In genomic region chr17:58632324-58633314, GRCh38 we compare ENCODE assay signal across 8 cellular contexts. TPM values are rescaled to one million over a fixed set of nuclear protein-coding genes. Genes with fewer than 3 reads are reported as not detected.
DNase-seq lines count a peak whose midpoint lies in the region; ATAC-seq and TF ChIP-seq lines count a peak whose summit lies in the region.

No MANE protein-coding gene starts in this region.

- POLR2A ChIA-PET in BJ (lab: Charles Lee) = interaction anchor here (0.6 to 1.8 kb wide), 4 partner anchors 11 to 1216 kb away, joined by 3 to 16 read pairs (median 6); no protein-coding TSS in a partner anchor
- POLR2A ChIA-PET in naive thymus-derived CD4-positive, alpha-beta T cell (lab: Charles Lee) = interaction anchor here (0.6 to 2.9 kb wide), 28 partner anchors 8 to 1038 kb away, joined by 3 to 32 read pairs (median 4); partner anchors contain the start of genes CLTC, HSF5, MRPS23 and MTMR4

- H3K4me3 Mint-ChIP-seq in naive thymus-derived CD4-positive, alpha-beta T cell = peak overlapping the region in 6 of 10 donors; percentile 33 to 78 (median 46)

- H3K36me3 Mint-ChIP-seq in naive thymus-derived CD4-positive, alpha-beta T cell = no peaks in the 10 kb centered on the region

- no peaks in the 10 kb centered on the region for H3K27me3 ChIP-seq in BJ (ENCODE audit: control insufficient read depth, insufficient read depth, low read length)
- no peaks in the 10 kb centered on the region for H3K27me3 ChIP-seq in naive thymus-derived CD4-positive, alpha-beta T cell (ENCODE audit: control insufficient read depth in 2 of 2, insufficient read depth in 2 of 2, low read length in 2 of 2)

- H3K27me3 Mint-ChIP-seq in naive thymus-derived CD4-positive, alpha-beta T cell = no peaks in the 10 kb centered on the region

- peak overlapping the region in 3 of 9 donors; percentile 17 to 75 (median 29) for H3K27ac Mint-ChIP-seq in naive thymus-derived CD4-positive, alpha-beta T cell

- H3K9me3 ChIP-seq in naive thymus-derived CD4-positive, alpha-beta T cell (ENCODE audit: control insufficient read depth in 2 of 3, low read length in 3 of 3) = no peaks in the 10 kb centered on the region

- TF ChIP-seq POLR2A in erythroblast (IDR thresholded peaks at IDR 0.05; ENCODE audit: low read length) = no peak

- peaks cover 0 to 9% (median 5%) of the 10 kb centered on the region in 7 donors for H3K4me1 Mint-ChIP-seq in naive thymus-derived CD4-positive, alpha-beta T cell

- intact Hi-C loops in naive thymus-derived CD4-positive, alpha-beta T cell (cut with micrococcal nuclease) = loop anchor here (1.0 to 5.0 kb wide), 9 partner anchors 27 to 935 kb away; partner anchors contain the start of genes MKS1 (in 2 of the 2), RAD51C (in 2 of the 2), TEX14 (in 2 of the 2) and DHX40 (in 1 of the 2)

- peak overlapping the region; percentile 29 for H3K4me3 ChIP-seq in BJ (ENCODE audit: low read depth, low read length)
- peak overlapping the region; percentile 64 for H3K4me3 ChIP-seq in coronary artery
- H3K4me3 ChIP-seq in naive thymus-derived CD4-positive, alpha-beta T cell (ENCODE audit: low read length) = peak overlapping the region; percentile 46

- peaks cover 6 to 12% of the 10 kb centered on the region in 2 donors for H3K4me1 ChIP-seq in naive thymus-derived CD4-positive, alpha-beta T cell (ENCODE audit: control insufficient read depth in 2 of 2, insufficient read depth in 2 of 2, low read length in 2 of 2)

- CTCF ChIA-PET in BJ (lab: Yijun Ruan, JAX) = interaction anchor here (0.6 to 2.1 kb wide), 2 partner anchors 114 to 172 kb away, joined by 3 to 18 read pairs; no protein-coding TSS in a partner anchor
- CTCF ChIA-PET in naive thymus-derived CD4-positive, alpha-beta T cell (lab: Charles Lee) = interaction anchor here (0.6 to 1.4 kb wide), 4 partner anchors 14 to 315 kb away, joined by 3 to 5 read pairs (median 4); no protein-coding TSS in a partner anchor

- TF ChIP-seq CTCF in BJ (IDR thresholded peaks at IDR 0.05; ENCODE audit: insufficient read depth, low read depth, low read length) = no peak
- no peak for TF ChIP-seq CTCF in coronary artery (IDR thresholded peaks at IDR 0.05)

- H3K9me3 Mint-ChIP-seq in naive thymus-derived CD4-positive, alpha-beta T cell = no peaks in the 10 kb centered on the region

- ATAC-seq in naive thymus-derived CD4-positive, alpha-beta T cell = no peak
- no peak for ATAC-seq in HG02970 (IDR thresholded peaks at IDR 0.05; ENCODE audit: low FRiP score, unreplicated experiment)
- ATAC-seq in HG03521 (IDR thresholded peaks at IDR 0.05; ENCODE audit: unreplicated experiment) = no peak

- H3K27ac ChIP-seq in coronary artery = peak overlapping the region; percentile 72 to 84
- H3K27ac ChIP-seq in naive thymus-derived CD4-positive, alpha-beta T cell (ENCODE audit: low read depth, low read length) = peak overlapping the region; percentile 78

- no peaks in the 10 kb centered on the region for H3K36me3 ChIP-seq in BJ (ENCODE audit: control insufficient read depth, insufficient read depth, low read length)
- no peaks in the 10 kb centered on the region for H3K36me3 ChIP-seq in naive thymus-derived CD4-positive, alpha-beta T cell (ENCODE audit: control insufficient read depth in 2 of 3, insufficient read depth in 3 of 3, low read length in 3 of 3)

- no peak for DNase-seq in BJ (ENCODE audit: low read depth)
- DNase-seq in NCI-H2227 (lab: John Stamatoyannopoulos, UW; ENCODE audit: unreplicated experiment) = peak; percentile 72
- DNase-seq in coronary artery (ENCODE audit: low spot score) = no peak
- peak in 2 of 9 donors; percentile 1 to 4 for DNase-seq in naive thymus-derived CD4-positive, alpha-beta T cell
- no peak for DNase-seq in NCI-H748 treated with DMSO at 0.1 percent for 48 hours (lab: John Stamatoyannopoulos, UW)
- DNase-seq in erythroblast (lab: John Stamatoyannopoulos, UW) = no peak

RNA-seq across cellular contexts. Expression of gene TEX14, which starts 59.2 kb away (rescaled TPM):
- polyA plus RNA-seq in BJ (2011; rRNA removed) = 0.01 and 0.02 TPM in 2 replicates
- not detected in 2 replicates for polyA minus RNA-seq in BJ (2011; rRNA and poly(A)+ RNA removed)
- total RNA-seq in naive thymus-derived CD4-positive, alpha-beta T cell = 1 to 10 TPM in 1 of 5 experiments, under 1 TPM in 4; 0.17 to 2.4 (median 0.54) TPM
- not detected for polyA plus RNA-seq in naive thymus-derived CD4-positive, alpha-beta T cell

RNA-seq across cellular contexts. Expression of gene RAD51C, which starts 59.8 kb away (rescaled TPM):
- 15.0 and 30.6 TPM in 2 replicates for polyA plus RNA-seq in BJ (2011; rRNA removed)
- polyA minus RNA-seq in BJ (2011; rRNA and poly(A)+ RNA removed) = 4.9 and 7.7 TPM in 2 replicates
- total RNA-seq in naive thymus-derived CD4-positive, alpha-beta T cell = 10 to 100 TPM; 11.4 to 52.6 (median 27.8) TPM
- polyA plus RNA-seq in naive thymus-derived CD4-positive, alpha-beta T cell = 10 to 100 TPM; 46.5 to 57.9 TPM
